31 cellular contexts compared by ENCODE assay signal in genomic region chr9:75139201-75139600, GRCh38. TPM values are rescaled to one million over a fixed set of nuclear protein-coding genes. Genes with fewer than 3 reads are reported as not detected.
DNase-seq lines count a peak whose midpoint lies in the region; ATAC-seq, FAIRE-seq and TF ChIP-seq lines count a peak whose summit lies in the region.
"Had no signal": no experiment of that assay in that cellular context is flagged by ENCODE, and none has a peak within 500 bp of the region (broad histone marks: within the 10 kb centered on the region; RNA-seq: fewer than 3 reads in every experiment).

No MANE protein-coding gene starts in this region.

- no peaks in the 10 kb centered on the region for H3K9me3 ChIP-seq in CD8-positive, alpha-beta T cell (ENCODE audit: low read length)
- peaks cover 5% of the 10 kb centered on the region for H3K9me3 ChIP-seq in mucosa of descending colon
- no peaks in the 10 kb centered on the region for H3K9me3 ChIP-seq in testis
- no peaks in the 10 kb centered on the region for H3K9me3 ChIP-seq in small intestine (ENCODE audit: control insufficient read depth, low read depth)

- intact Hi-C loops in activated CD4-positive, alpha-beta T cell treated with anti-CD3 and anti-CD28 coated beads, Interleukin-2, amount 10 ng/mL, durations not matched to agents 24 days and 14 days (cut with micrococcal nuclease) = no loop called here
- intact Hi-C loops in CD8-positive, alpha-beta T cell (cut with DNase I, micrococcal nuclease) = loop anchor here (2.0 to 5.0 kb wide), 3 partner anchors 14 to 47 kb away; no protein-coding TSS in a partner anchor
- intact Hi-C loops in mucosa of descending colon (cut with DNase I, micrococcal nuclease) (no loop called here), testis (cut with DNase I; ENCODE audit: low total_unique reads) (no loop called here)

- peaks cover 78% of the 10 kb centered on the region for H3K36me3 Mint-ChIP-seq in activated CD4-positive, alpha-beta T cell treated with anti-CD3 and anti-CD28 coated beads, Interleukin-2, amount 10 ng/mL, durations not matched to agents 24 days and 14 days (ENCODE audit: low read depth)
- H3K36me3 Mint-ChIP-seq in CD8-positive, alpha-beta T cell = peaks cover 73% of the 10 kb centered on the region
- peaks cover 91% of the 10 kb centered on the region for H3K36me3 Mint-ChIP-seq in T-helper 2 cell treated with Interferon-gamma antibody and Interleukin-4, amounts not matched to agents 5 μg/mL and 100 μg/mL, for 36 hours (ENCODE audit: low read depth)

- no peak for TF ChIP-seq POLR2A in testis (IDR thresholded peaks at IDR 0.05)

- H3K4me3 Mint-ChIP-seq in activated CD4-positive, alpha-beta T cell treated with anti-CD3 and anti-CD28 coated beads, Interleukin-2, amount 10 ng/mL, durations not matched to agents 24 days and 14 days = no peak overlapping the region
- H3K4me3 Mint-ChIP-seq in CD8-positive, alpha-beta T cell = peak overlapping the region; percentile 26
- H3K4me3 Mint-ChIP-seq in T-helper 2 cell treated with Interferon-gamma antibody and Interleukin-4, amounts not matched to agents 5 μg/mL and 100 μg/mL, for 36 hours = peak overlapping the region; percentile 74

- peaks cover 13% of the 10 kb centered on the region for H3K36me3 ChIP-seq in CD8-positive, alpha-beta T cell (ENCODE audit: insufficient read depth, low read length)
- H3K36me3 ChIP-seq in mucosa of descending colon (ENCODE audit: low read depth) (no peaks in the 10 kb centered on the region), testis (ENCODE audit: low read depth, missing control alignments) (no peaks in the 10 kb centered on the region), small intestine (ENCODE audit: control insufficient read depth in 2 of 2, insufficient read depth in 2 of 2, low read length in 2 of 2) (peaks cover 8 to 17% of the 10 kb centered on the region in 2 donors)

- FAIRE-seq in small intestine (lab: Jason Lieb, UNC) = no peak
- FAIRE-seq: D721Med, keratinocyte had no signal

- H3K27ac Mint-ChIP-seq in activated CD4-positive, alpha-beta T cell treated with anti-CD3 and anti-CD28 coated beads, Interleukin-2, amount 10 ng/mL, durations not matched to agents 24 days and 14 days = peak overlapping the region; percentile 66
- H3K27ac Mint-ChIP-seq in CD8-positive, alpha-beta T cell = peak overlapping the region; percentile 82
- H3K27ac Mint-ChIP-seq in T-helper 2 cell treated with Interferon-gamma antibody and Interleukin-4, amounts not matched to agents 5 μg/mL and 100 μg/mL, for 36 hours = peak overlapping the region; percentile 91

- WGBS in testis, 2 donors = 78 to 82% methylated on average over 7 of the region's 7 CpGs
- 78 to 86% (median 78%) methylated on average over 7 of the region's 7 CpGs for WGBS in small intestine, 3 donors

- no peaks in the 10 kb centered on the region for H3K27me3 ChIP-seq in CD8-positive, alpha-beta T cell (ENCODE audit: insufficient read depth, low read length)
- H3K27me3 ChIP-seq in testis (no peaks in the 10 kb centered on the region), small intestine (ENCODE audit: control insufficient read depth in 2 of 2, insufficient read depth in 2 of 2, low read length in 2 of 2) (no peaks in the 10 kb centered on the region)
- H3K27me3 ChIP-seq: brain microvascular endothelial cell, heart left ventricle, transverse colon had no signal

- H3K4me1 Mint-ChIP-seq in activated CD4-positive, alpha-beta T cell treated with anti-CD3 and anti-CD28 coated beads, Interleukin-2, amount 10 ng/mL, durations not matched to agents 24 days and 14 days = peaks cover 32% of the 10 kb centered on the region
- H3K4me1 Mint-ChIP-seq in CD8-positive, alpha-beta T cell (ENCODE audit: low read depth) = peaks cover 71% of the 10 kb centered on the region
- H3K4me1 Mint-ChIP-seq in T-helper 2 cell treated with Interferon-gamma antibody and Interleukin-4, amounts not matched to agents 5 μg/mL and 100 μg/mL, for 36 hours (ENCODE audit: low read depth) = peaks cover 55% of the 10 kb centered on the region

- peak; percentile 36 for DNase-seq in activated CD4-positive, alpha-beta T cell treated with anti-CD3 and anti-CD28 coated beads, Interleukin-2, amount 10 ng/mL, durations not matched to agents 24 days and 14 days
- no peak for DNase-seq in activated CD4-positive, alpha-beta T cell treated with anti-CD3 and anti-CD28 coated beads for 4 hours
- DNase-seq in CD8-positive, alpha-beta T cell = no peak
- no peak for DNase-seq in T-helper 2 cell treated with Interferon-gamma antibody and Interleukin-4, amounts not matched to agents 5 μg/mL and 100 μg/mL, for 36 hours (ENCODE audit: low spot score)
- no peak for DNase-seq in mucosa of descending colon
- no peak for DNase-seq in testis
- no peak for DNase-seq in small intestine
- DNase-seq in DMS114 treated with DMSO at 0.1 percent for 48 hours (lab: John Stamatoyannopoulos, UW; ENCODE audit: unreplicated experiment) = no peak
- DNase-seq: activated CD4-positive, alpha-beta T cell treated with anti-CD3 and anti-CD28 coated beads for 48 hours; activated CD8-positive, alpha-beta memory T cell treated with anti-CD3 and anti-CD28 coated beads, Interleukin-2, amount 50 U/mL, for 4 hours; brain microvascular endothelial cell; foreskin melanocyte; heart left ventricle; Kasumi-1; NCI-H146; NCI-H2107; nucleus accumbens; psoas muscle; SHP77; stimulated activated CD4-positive, alpha-beta T cell treated with anti-CD3 and anti-CD28 coated beads, Interleukin-12 subunit alpha, Interleukin-12 subunit beta, amount 100 ng/mL, for 4 hours; stimulated activated CD4-positive, alpha-beta T cell treated with anti-CD3 and anti-CD28 coated beads, Interleukin-2, amount 100 ng/mL, for 48 hours; T-helper 9 cell; transverse colon had no signal

- no peak for TF ChIP-seq CTCF in CD8-positive, alpha-beta T cell (IDR thresholded peaks at IDR 0.05)
- TF ChIP-seq CTCF in mucosa of descending colon (IDR thresholded peaks at IDR 0.05) (no peak), testis (IDR thresholded peaks at IDR 0.05) (no peak)

- H3K4me3 ChIP-seq in CD8-positive, alpha-beta T cell (ENCODE audit: low read depth, low read length) = no peak overlapping the region
- no peak overlapping the region for H3K4me3 ChIP-seq in mucosa of descending colon
- H3K4me3 ChIP-seq in testis = no peak overlapping the region
- H3K4me3 ChIP-seq in small intestine (ENCODE audit: low read depth in 1 of 2, low read length in 2 of 2) = no peak overlapping the region
- H3K4me3 ChIP-seq: heart left ventricle, psoas muscle, transverse colon had no signal

- H3K9me3 Mint-ChIP-seq in activated CD4-positive, alpha-beta T cell treated with anti-CD3 and anti-CD28 coated beads, Interleukin-2, amount 10 ng/mL, durations not matched to agents 24 days and 14 days = peaks cover 14% of the 10 kb centered on the region
- H3K9me3 Mint-ChIP-seq in CD8-positive, alpha-beta T cell = peaks cover 2% of the 10 kb centered on the region
- H3K9me3 Mint-ChIP-seq in T-helper 2 cell treated with Interferon-gamma antibody and Interleukin-4, amounts not matched to agents 5 μg/mL and 100 μg/mL, for 36 hours = peaks cover 20% of the 10 kb centered on the region

- no peak overlapping the region for H3K27ac ChIP-seq in CD8-positive, alpha-beta T cell (ENCODE audit: low read depth, low read length)
- H3K27ac ChIP-seq in testis (no peak overlapping the region), small intestine (ENCODE audit: low read depth in 1 of 2, low read length in 1 of 2) (no peak overlapping the region)
- H3K27ac ChIP-seq: 22Rv1, brain microvascular endothelial cell, C4-2B, psoas muscle, transverse colon, VCaP had no signal

- H3K4me1 ChIP-seq in CD8-positive, alpha-beta T cell (ENCODE audit: insufficient read depth, low read length) = peaks cover 47% of the 10 kb centered on the region
- H3K4me1 ChIP-seq in mucosa of descending colon (ENCODE audit: low read depth) (no peaks in the 10 kb centered on the region), testis (no peaks in the 10 kb centered on the region), small intestine (ENCODE audit: control insufficient read depth in 2 of 2, insufficient read depth in 1 of 2, low read depth in 1 of 2, low read length in 1 of 2) (no peaks in the 10 kb centered on the region)
- H3K4me1 ChIP-seq: psoas muscle, transverse colon had no signal

- ATAC-seq in CD8-positive, alpha-beta T cell = peak; percentile 27
- peak; percentile 14 for ATAC-seq in mucosa of descending colon
- ATAC-seq: HCT116, heart left ventricle, Panc1, psoas muscle, sciatic nerve had no signal

- CTCF ChIA-PET in CD8-positive, alpha-beta T cell (lab: Charles Lee) = interaction anchor here (1.0 to 1.7 kb wide), 2 partner anchors 9 to 46 kb away, joined by 4 to 8 read pairs; no protein-coding TSS in a partner anchor

- POLR2A ChIA-PET in CD8-positive, alpha-beta T cell (lab: Charles Lee) = interaction anchor here (3.8 kb wide), 1 partner anchor 51 kb away, joined by 13 read pairs; the partner anchor contains the start of genes NMRK1 and OSTF1

- no peaks in the 10 kb centered on the region for H3K27me3 Mint-ChIP-seq in activated CD4-positive, alpha-beta T cell treated with anti-CD3 and anti-CD28 coated beads, Interleukin-2, amount 10 ng/mL, durations not matched to agents 24 days and 14 days
- no peaks in the 10 kb centered on the region for H3K27me3 Mint-ChIP-seq in CD8-positive, alpha-beta T cell (ENCODE audit: low read depth)
- no peaks in the 10 kb centered on the region for H3K27me3 Mint-ChIP-seq in T-helper 2 cell treated with Interferon-gamma antibody and Interleukin-4, amounts not matched to agents 5 μg/mL and 100 μg/mL, for 36 hours (ENCODE audit: low read depth)

RNA-seq across cellular contexts. Expression of gene OSTF1, which starts 50.9 kb away (rescaled TPM):
- 41.5 and 42.4 TPM in 2 replicates for total RNA-seq in activated CD4-positive, alpha-beta T cell treated with anti-CD3 and anti-CD28 coated beads, Interleukin-2, amount 10 ng/mL, durations not matched to agents 24 days and 14 days
- total RNA-seq in CD8-positive, alpha-beta T cell = 10 to 100 TPM; 29.1 to 30.3 TPM
- 10 to 100 TPM; 40.6 to 71.2 (median 63.9) TPM for total RNA-seq in mucosa of descending colon
- total RNA-seq in testis = 10 to 100 TPM; 25.2 to 25.6 TPM
- polyA plus RNA-seq in testis (ENCODE audit: insufficient read depth, low read depth, low replicate concordance) = 34.2 TPM
- 10 to 100 TPM; 38.5 to 48.9 (median 48.5) TPM for polyA plus RNA-seq in small intestine

RNA-seq across cellular contexts. Expression of gene NMRK1, which starts 51.2 kb away (rescaled TPM):
- 6.6 and 7.2 TPM in 2 replicates for total RNA-seq in activated CD4-positive, alpha-beta T cell treated with anti-CD3 and anti-CD28 coated beads, Interleukin-2, amount 10 ng/mL, durations not matched to agents 24 days and 14 days
- 10 to 100 TPM; 35.8 to 37.2 TPM for total RNA-seq in CD8-positive, alpha-beta T cell
- 10 to 100 TPM; 14.0 to 27.2 (median 19.0) TPM for total RNA-seq in mucosa of descending colon
- total RNA-seq in testis = 10 to 100 TPM; 13.8 to 22.4 TPM
- 21.3 TPM for polyA plus RNA-seq in testis (ENCODE audit: insufficient read depth, low read depth, low replicate concordance)
- polyA plus RNA-seq in small intestine = 10 to 100 TPM; 19.9 to 95.7 (median 50.5) TPM

Comparison
In these comparisons a context has a peak if more than half of its experiments do, and no peak if none do; other contexts are left out.
1. intact Hi-C loops: an anchor here in CD8-positive, alpha-beta T cell (2.0 to 5.0 kb wide); none called in activated CD4-positive, alpha-beta T cell treated with anti-CD3 and anti-CD28 coated beads, Interleukin-2, amount 10 ng/mL, durations not matched to agents 24 days and 14 days, mucosa of descending colon and testis.